In genomic region chrX:33178218-33178617, GRCh38 we compare ENCODE assay signal across 18 cellular contexts. TPM values are rescaled to one million over a fixed set of nuclear protein-coding genes. Genes with fewer than 3 reads are reported as not detected.
A peak's percentile ranks its signal among the peaks of the same experiment; 100 is the strongest.
DNase-seq lines count a peak whose midpoint lies in the region; ATAC-seq and TF ChIP-seq lines count a peak whose summit lies in the region.
"Had no signal": no experiment of that assay in that cellular context is flagged by ENCODE, and none has a peak within 500 bp of the region (broad histone marks: within the 10 kb centered on the region; RNA-seq: fewer than 3 reads in every experiment).

No MANE protein-coding gene starts in this region.

- H3F3A ChIP-seq in OCI-LY1 (ENCODE audit: insufficient read depth, low read length): no peaks in the 10 kb centered on the region

- no peak for TF ChIP-seq POLR2A in gastrocnemius medialis (IDR thresholded peaks at IDR 0.05)
- no peak for TF ChIP-seq POLR2A in gastroesophageal sphincter (IDR thresholded peaks at IDR 0.05)

- H3K4me3 ChIP-seq in OCI-LY1 (ENCODE audit: low read depth, low read length, poor library complexity, severe bottlenecking) (no peak overlapping the region), gastrocnemius medialis (no peak overlapping the region), gastroesophageal sphincter (no peak overlapping the region)
- H3K4me3 ChIP-seq: GM23248, HAP-1 had no signal

- in situ Hi-C loops in gastrocnemius medialis (cut with MboI; ENCODE audit: low sequenced_read_pairs in 4 of 4): loop anchor here in 1 of 4 donors (25.0 kb wide), 1 partner anchor 91 kb away; no protein-coding TSS in a partner anchor

- H3K27me3 ChIP-seq in OCI-LY1 (ENCODE audit: insufficient read depth, low read length): no peaks in the 10 kb centered on the region
- no peaks in the 10 kb centered on the region for H3K27me3 ChIP-seq in gastrocnemius medialis
- H3K27me3 ChIP-seq in gastroesophageal sphincter: no peaks in the 10 kb centered on the region
- H3K27me3 ChIP-seq: BE2C had no signal

- H4K20me1 ChIP-seq in OCI-LY1 (ENCODE audit: insufficient read depth, low read length): no peaks in the 10 kb centered on the region

- no peak overlapping the region for H3K9ac ChIP-seq in OCI-LY1 (ENCODE audit: low read length)
- H3K9ac ChIP-seq: GM23248 had no signal

- TF ChIP-seq CTCF in OCI-LY1 (IDR thresholded peaks at IDR 0.05; ENCODE audit: low read length): no peak
- TF ChIP-seq CTCF in gastrocnemius medialis (IDR thresholded peaks at IDR 0.05 in 4 of 5, conservative IDR thresholded peaks at IDR 0.05 in 1 of 5): no peak
- no peak for TF ChIP-seq CTCF in gastroesophageal sphincter (IDR thresholded peaks at IDR 0.05)

- H3K4me1 ChIP-seq in OCI-LY1 (ENCODE audit: insufficient read depth, low read length, severe bottlenecking) (peaks cover 97% of the 10 kb centered on the region), gastrocnemius medialis (peaks cover 0 to 7% of the 10 kb centered on the region in 2 donors), gastroesophageal sphincter (peaks cover 0 to 2% (median 0%) of the 10 kb centered on the region in 3 donors)
- H3K4me1 ChIP-seq: BE2C, HAP-1 had no signal

- DNase-seq in left ventricle myocardium superior: no peak
- DNase-seq in Right ventricle myocardium inferior (ENCODE audit: missing footprints): no peak
- peak in 1 of 2 donors; percentile 36 for DNase-seq in gastrocnemius medialis
- DNase-seq in ureter (ENCODE audit: low spot score): no peak
- DNase-seq: ACHN; BE2C; C1 segment of cervical spinal cord; CD4-positive, CD25-positive, alpha-beta regulatory T cell; CD8-positive, alpha-beta memory T cell; COR-L47; DMS 273 treated with DMSO at 0.1 percent for 48 hours; DMS53; DND-41; GM23248 had no signal

- ATAC-seq in left ventricle myocardium superior: peak; percentile 69
- no peak for ATAC-seq in Right ventricle myocardium inferior
- peak; percentile 76 to 94 for ATAC-seq in gastrocnemius medialis
- no peak for ATAC-seq in gastroesophageal sphincter

- H3K36me3 ChIP-seq in OCI-LY1 (ENCODE audit: insufficient read depth, low read length) (peaks cover 24% of the 10 kb centered on the region), gastrocnemius medialis (no peaks in the 10 kb centered on the region), gastroesophageal sphincter (no peaks in the 10 kb centered on the region)
- H3K36me3 ChIP-seq: BE2C, HAP-1 had no signal

- no peak overlapping the region for H3K4me2 ChIP-seq in OCI-LY1 (ENCODE audit: low read length)

- peaks cover 10% of the 10 kb centered on the region; the same call in 1 of the 2 replicates for H3K79me2 ChIP-seq in OCI-LY1 (ENCODE audit: insufficient read depth, low read length)

- intact Hi-C loops in left ventricle myocardium superior (cut with micrococcal nuclease) (no loop called here), Right ventricle myocardium inferior (cut with DNase I) (no loop called here), gastrocnemius medialis (cut with DNase I; ENCODE audit: low total_unique reads) (no loop called here)

- H2AFZ ChIP-seq in OCI-LY1 (ENCODE audit: low read length): no peak overlapping the region
- H2AFZ ChIP-seq: GM23248 had no signal

- WGBS in gastroesophageal sphincter (ENCODE audit: low coverage in 1 of 2), 2 donors: 40% methylated on average over 1 of the region's 4 CpGs; no CpG with 5 or more reads in 1 of the 2 donors

- H3K27ac ChIP-seq in OCI-LY1 (ENCODE audit: low read depth, low read length, poor library complexity, severe bottlenecking) (peak overlapping the region; percentile 100), gastrocnemius medialis (peak overlapping the region; percentile 71 to 86 (median 84)), gastroesophageal sphincter (no peak overlapping the region)
- H3K27ac ChIP-seq: GM23248, HL-60 had no signal

- H3K9me3 ChIP-seq in OCI-LY1 (ENCODE audit: low read length): no peaks in the 10 kb centered on the region
- no peaks in the 10 kb centered on the region for H3K9me3 ChIP-seq in gastrocnemius medialis
- H3K9me3 ChIP-seq in gastroesophageal sphincter: no peaks in the 10 kb centered on the region
- H3K9me3 ChIP-seq: BE2C, HAP-1 had no signal

- no peaks in the 10 kb centered on the region for H3K9me2 ChIP-seq in OCI-LY1 (ENCODE audit: low read depth, low read length)

- TF ChIP-seq EP300 in gastroesophageal sphincter (IDR thresholded peaks at IDR 0.05): no peak

RNA-seq across cellular contexts. Expression of gene DMD, which starts 33.1 kb away (rescaled TPM):
- total RNA-seq in left ventricle myocardium superior (131 TPM), Right ventricle myocardium inferior (116 TPM), gastrocnemius medialis (100 to 1,000 TPM in 2 of 4 donors, 10 to 100 TPM in 2; 53.5 to 201 (median 98.9) TPM), ureter (61.6 TPM), gastroesophageal sphincter (100 to 1,000 TPM; 111 to 225 (median 183) TPM)

Comparison
In these comparisons a context has a peak if more than half of its experiments do, and no peak if none do; other contexts are left out.
1. ATAC-seq: peak in left ventricle myocardium superior (single experiment) and gastrocnemius medialis (2 of 2); none in Right ventricle myocardium inferior (single experiment) and gastroesophageal sphincter (single experiment).
2. H3K27ac ChIP-seq: peak in OCI-LY1 (single experiment) and gastrocnemius medialis (4 of 4); none in gastroesophageal sphincter (0 of 4).